In the genomic region with DNA sequence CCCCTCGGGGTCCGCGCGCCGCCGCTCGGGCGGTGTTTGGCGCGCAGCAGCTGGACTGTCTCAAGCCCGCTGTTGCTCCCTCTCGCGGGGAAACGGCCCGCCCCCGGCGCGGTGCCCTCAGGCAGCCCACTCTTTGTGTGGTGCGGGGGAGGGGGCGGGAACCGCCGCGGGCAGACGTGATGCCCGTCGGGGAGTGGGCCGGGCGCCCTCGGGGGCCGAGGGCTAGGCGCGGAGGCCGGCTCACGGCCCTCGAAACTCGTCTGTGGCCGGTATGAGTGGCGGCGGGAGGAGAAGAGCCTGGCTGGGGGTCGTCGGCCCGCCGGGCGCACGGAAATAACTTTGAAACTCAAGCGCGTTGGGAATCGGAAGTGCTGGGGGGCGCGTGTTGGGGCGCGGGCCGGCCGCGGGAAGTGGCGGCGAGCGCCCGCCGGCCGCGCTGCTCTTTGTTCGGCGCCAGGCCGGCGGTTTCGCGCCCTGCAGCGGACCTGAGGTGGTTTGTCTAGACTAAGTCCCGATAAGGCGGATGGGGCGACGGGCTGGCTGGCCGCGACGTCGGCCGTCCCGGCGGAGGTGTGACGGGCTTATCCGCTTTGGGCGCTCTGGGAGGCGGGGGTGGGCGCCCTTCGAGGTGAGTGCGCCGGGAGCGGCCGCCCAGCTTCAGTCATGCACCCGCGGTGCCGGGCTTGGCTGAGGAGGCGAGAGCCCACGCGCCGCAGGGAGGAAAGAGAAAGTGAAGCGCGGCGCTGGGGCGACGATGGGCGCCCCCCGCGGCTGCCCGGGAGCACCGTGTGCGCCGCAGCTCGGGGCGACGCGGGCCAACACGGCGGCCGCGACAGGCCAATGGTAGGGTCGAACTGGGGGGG, we compare ENCODE assay signal across 8 cellular contexts. TPM values are rescaled to one million over a fixed set of nuclear protein-coding genes. Genes with fewer than 3 reads are reported as not detected.
DNase-seq lines count a peak whose midpoint lies in the region; ATAC-seq and TF ChIP-seq lines count a peak whose summit lies in the region.

No MANE protein-coding gene starts in this region.

- peaks cover 35% of the 10 kb centered on the region for H3K36me3 Mint-ChIP-seq in activated T-cell treated with anti-CD3 and anti-CD28 coated beads, Interleukin-2, amount 50 U/mL, for 4 hours (ENCODE audit: insufficient read depth)
- peaks cover 21% of the 10 kb centered on the region for H3K36me3 Mint-ChIP-seq in osteocyte (ENCODE audit: unreplicated experiment)

- no peaks in the 10 kb centered on the region for H3K9me2 ChIP-seq in MM.1S (replicated peaks; ENCODE audit: insufficient read depth, low read length)

- no peaks in the 10 kb centered on the region for H3K9me3 ChIP-seq in MM.1S (replicated peaks; ENCODE audit: insufficient read depth, low read length)
- no peaks in the 10 kb centered on the region for H3K9me3 ChIP-seq in fibroblast of lung (ENCODE audit: control insufficient read depth, insufficient read depth, low read depth, low read length)

- H3K4me3 Mint-ChIP-seq in activated T-cell treated with anti-CD3 and anti-CD28 coated beads, Interleukin-2, amount 50 U/mL, for 4 hours: peak overlapping the region; percentile 99
- peak overlapping the region; percentile 97 for H3K4me3 Mint-ChIP-seq in osteocyte (ENCODE audit: unreplicated experiment)

- peaks cover 53% of the 10 kb centered on the region for H3F3A ChIP-seq in MM.1S (ENCODE audit: insufficient read depth, low read length)

- peaks cover 37% of the 10 kb centered on the region for H4K20me1 ChIP-seq in MM.1S (ENCODE audit: insufficient read depth, low read length)
- no peaks in the 10 kb centered on the region for H4K20me1 ChIP-seq in fibroblast of lung (ENCODE audit: control insufficient read depth, extremely low read depth, insufficient read depth, low read length)

- H2AFZ ChIP-seq in MM.1S (ENCODE audit: low read length) (no peak overlapping the region), fibroblast of lung (ENCODE audit: low read length) (no peak overlapping the region)

- H3K36me3 ChIP-seq in MM.1S (replicated peaks; ENCODE audit: insufficient read depth, low read length) (peaks cover 2% of the 10 kb centered on the region; the same call in 1 of the 2 replicates), fibroblast of lung (ENCODE audit: control insufficient read depth, insufficient read depth, low read length) (peaks cover 5% of the 10 kb centered on the region)

- H3K4me3 ChIP-seq in MM.1S (ENCODE audit: low read length) (peak overlapping the region; percentile 99), fibroblast of lung (replicated peaks in 1 of 4; ENCODE audit: control extremely low read depth in 1 of 4, insufficient read depth in 1 of 4, low read depth in 3 of 4, low read length in 4 of 4) (peak overlapping the region; percentile 82 to 95 (median 92))

- H3K9ac ChIP-seq in MM.1S (ENCODE audit: low read length): peak overlapping the region; percentile 100
- peak overlapping the region; percentile 97 for H3K9ac ChIP-seq in fibroblast of lung (ENCODE audit: insufficient read depth, low read length)

- H3K27me3 ChIP-seq in MM.1S (replicated peaks; ENCODE audit: insufficient read depth, low read length) (no peaks in the 10 kb centered on the region), fibroblast of lung (ENCODE audit: control insufficient read depth, insufficient read depth, low read length) (no peaks in the 10 kb centered on the region)

- H3K79me2 ChIP-seq in MM.1S (ENCODE audit: low read length) (peaks cover 52% of the 10 kb centered on the region), fibroblast of lung (ENCODE audit: control insufficient read depth, insufficient read depth, low read length) (peaks cover 43% of the 10 kb centered on the region)

- H3K27me3 Mint-ChIP-seq in activated T-cell treated with anti-CD3 and anti-CD28 coated beads, Interleukin-2, amount 50 U/mL, for 4 hours (ENCODE audit: low read depth): no peaks in the 10 kb centered on the region
- no peaks in the 10 kb centered on the region for H3K27me3 Mint-ChIP-seq in osteocyte (ENCODE audit: unreplicated experiment)

- H3K4me1 Mint-ChIP-seq in activated T-cell treated with anti-CD3 and anti-CD28 coated beads, Interleukin-2, amount 50 U/mL, for 4 hours (ENCODE audit: low read depth): peaks cover 37% of the 10 kb centered on the region
- peaks cover 34% of the 10 kb centered on the region for H3K4me1 Mint-ChIP-seq in osteocyte (ENCODE audit: unreplicated experiment)

- H3K4me1 ChIP-seq in MM.1S (ENCODE audit: low read length) (peaks cover 17% of the 10 kb centered on the region), fibroblast of lung (ENCODE audit: control insufficient read depth, extremely low read depth, insufficient read depth, low read length) (peaks cover 14% of the 10 kb centered on the region)

- peak overlapping the region; percentile 87 for H3K27ac ChIP-seq in MM.1S (ENCODE audit: low read length)
- peak overlapping the region; percentile 93 for H3K27ac ChIP-seq in fibroblast of lung (ENCODE audit: insufficient read depth, low read length)

- TF ChIP-seq CTCF in MM.1S (IDR thresholded peaks at IDR 0.05; ENCODE audit: low read length): no peak
- no peak for TF ChIP-seq CTCF in fibroblast of lung (conservative IDR thresholded peaks at IDR 0.05 in 1 of 2, IDR thresholded peaks at IDR 0.05 in 1 of 2; ENCODE audit: low read depth in 1 of 2, low read length in 2 of 2)
- TF ChIP-seq CTCF in osteocyte (IDR thresholded peaks at IDR 0.05): no peak

- ATAC-seq in activated T-cell treated with anti-CD3 and anti-CD28 coated beads, Interleukin-2, amount 50 U/mL, for 4 hours: no peak
- ATAC-seq in GM18520 (IDR thresholded peaks at IDR 0.05; ENCODE audit: unreplicated experiment) (no peak), GM18511 (IDR thresholded peaks at IDR 0.05; ENCODE audit: unreplicated experiment) (no peak)

- H3K9me3 Mint-ChIP-seq in activated T-cell treated with anti-CD3 and anti-CD28 coated beads, Interleukin-2, amount 50 U/mL, for 4 hours: no peaks in the 10 kb centered on the region
- no peaks in the 10 kb centered on the region for H3K9me3 Mint-ChIP-seq in osteocyte (ENCODE audit: unreplicated experiment)

- DNase-seq in COLO668 (lab: John Stamatoyannopoulos, UW; ENCODE audit: unreplicated experiment): peak; percentile 65
- DNase-seq in MM.1S: peak; percentile 37
- DNase-seq in activated T-cell treated with anti-CD3 and anti-CD28 coated beads, Interleukin-2, amount 50 U/mL, for 4 hours: peak; percentile 56
- DNase-seq in fibroblast of lung (ENCODE audit: low read depth in 2 of 2): peak; percentile 40 to 42
- DNase-seq in osteocyte (ENCODE audit: extremely low spot score, unreplicated experiment): no peak
- no peak for DNase-seq in NCI-H128 (lab: John Stamatoyannopoulos, UW; ENCODE audit: unreplicated experiment)

- peak overlapping the region; percentile 77 for H3K4me2 ChIP-seq in MM.1S (ENCODE audit: low read depth, low read length)
- H3K4me2 ChIP-seq in fibroblast of lung (ENCODE audit: extremely low read depth, insufficient read depth, low read length): peak overlapping the region; percentile 51

- H3K27ac Mint-ChIP-seq in osteocyte (ENCODE audit: unreplicated experiment): peak overlapping the region; percentile 99

RNA-seq across cellular contexts. Expression of a gene that starts 0.7 kb away (rescaled TPM):
- total RNA-seq in activated T-cell treated with anti-CD3 and anti-CD28 coated beads, Interleukin-2, amount 50 U/mL, for 4 hours: 1,000 to 10,000 TPM; 2,248 to 2,672 (median 2,390) TPM
- 481 and 664 TPM in 2 replicates for total RNA-seq in fibroblast of lung
- 650 and 1,032 TPM in 2 replicates for polyA plus RNA-seq in fibroblast of lung
- 819 and 1,107 TPM in 2 replicates for polyA plus RNA-seq in fibroblast of lung (2012)
- polyA minus RNA-seq in fibroblast of lung (ENCODE audit: low replicate concordance): 34.8 and 35.0 TPM in 2 replicates
- total RNA-seq in osteocyte: 709 and 776 TPM in 2 replicates

Comparison
In these comparisons a context has a peak if more than half of its experiments do, and no peak if none do; other contexts are left out.
1. DNase-seq: peak in COLO668 (single experiment), MM.1S (single experiment), activated T-cell treated with anti-CD3 and anti-CD28 coated beads, Interleukin-2, amount 50 U/mL, for 4 hours (single experiment) and fibroblast of lung (2 of 2); none in osteocyte (single experiment) and NCI-H128 (single experiment).